In genomic region chr11:47340010-47340409, GRCh38 we compare ENCODE assay signal across 2 cellular contexts.
TF ChIP-seq lines count a peak whose summit lies in the region.

No MANE protein-coding gene starts in this region.

TF ChIP-seq in HEK293, 187 proteins besides CTCF, POLR2A, EP300 and RAD21:
- TF ChIP-seq ZNF530 (tag by site-specific recombination; IDR thresholded peaks at IDR 0.05; ENCODE audit: low read depth), result no peak
- peak; percentile 96 for TF ChIP-seq ZSCAN4 (tag by site-specific recombination; IDR thresholded peaks at IDR 0.05)
- TF ChIP-seq ZNF16 (tag by site-specific recombination; IDR thresholded peaks at IDR 0.05; ENCODE audit: low read depth), result no peak
- TF ChIP-seq OVOL3 (tag by site-specific recombination; IDR thresholded peaks at IDR 0.05), result no peak
- no peak for TF ChIP-seq ZNF426 (tag by site-specific recombination; IDR thresholded peaks at IDR 0.05)
- no peak for TF ChIP-seq KLF16 (tag by site-specific recombination; IDR thresholded peaks at IDR 0.05)
- no peak for TF ChIP-seq REST (tag by site-specific recombination; IDR thresholded peaks at IDR 0.05)
- no peak for TF ChIP-seq ZNF704 (tag by site-specific recombination; IDR thresholded peaks at IDR 0.05)

TF ChIP-seq in H1, 55 proteins besides CTCF, POLR2A, EP300 and RAD21:
- TF ChIP-seq MAFK (IDR thresholded peaks at IDR 0.05; ENCODE audit: low read depth, low read length), result no peak
- no peak for TF ChIP-seq ATF3 (IDR thresholded peaks at IDR 0.05; ENCODE audit: insufficient read depth, low read depth, low read length)
